ENCODE assay signal across 14 cellular contexts in genomic region chr14:68312300-68312699, GRCh38.
"Had no signal": no experiment of that assay in that cellular context is flagged by ENCODE, and none has a peak within 500 bp of the region (broad histone marks: within the 10 kb centered on the region; RNA-seq: fewer than 3 reads in every experiment).

No MANE protein-coding gene starts in this region.

- H3K4me3 Mint-ChIP-seq: activated CD4-positive, alpha-beta memory T cell treated with anti-CD3 and anti-CD28 coated beads, Interleukin-2, amount 10 ng/mL, durations not matched to agents 7 days and 5 days; naive thymus-derived CD4-positive, alpha-beta T cell had no signal

- H3K36me3 ChIP-seq: adrenal gland, brain microvascular endothelial cell, lower lobe of right lung, sigmoid colon, SJSA1, thyroid gland had no signal

- DNase-seq: activated CD4-positive, alpha-beta memory T cell treated with anti-CD3 and anti-CD28 coated beads, Interleukin-2, amount 10 ng/mL, durations not matched to agents 7 days and 5 days; activated naive CD4-positive, alpha-beta T cell; adrenal gland; brain microvascular endothelial cell; effector memory CD4-positive, alpha-beta T cell; erythroblast; hypothalamus; lower lobe of right lung; naive thymus-derived CD4-positive, alpha-beta T cell; sigmoid colon; SW 1271; T-helper 9 cell; thyroid gland had no signal

- H3K27ac ChIP-seq: adrenal gland, brain microvascular endothelial cell, lower lobe of right lung, sigmoid colon, SJSA1, thyroid gland had no signal

- H3K27me3 Mint-ChIP-seq: activated CD4-positive, alpha-beta memory T cell treated with anti-CD3 and anti-CD28 coated beads, Interleukin-2, amount 10 ng/mL, durations not matched to agents 7 days and 5 days; naive thymus-derived CD4-positive, alpha-beta T cell had no signal

- H3K9me3 ChIP-seq: adrenal gland, lower lobe of right lung, sigmoid colon, SJSA1, thyroid gland had no signal

- ATAC-seq: lower lobe of right lung; naive thymus-derived CD4-positive, alpha-beta T cell had no signal

- H3K9me3 Mint-ChIP-seq: activated CD4-positive, alpha-beta memory T cell treated with anti-CD3 and anti-CD28 coated beads, Interleukin-2, amount 10 ng/mL, durations not matched to agents 7 days and 5 days had no signal

- H3K27ac Mint-ChIP-seq: activated CD4-positive, alpha-beta memory T cell treated with anti-CD3 and anti-CD28 coated beads, Interleukin-2, amount 10 ng/mL, durations not matched to agents 7 days and 5 days had no signal

- H3K27me3 ChIP-seq: adrenal gland, brain microvascular endothelial cell, sigmoid colon, SJSA1, thyroid gland had no signal

- H3K4me3 ChIP-seq: adrenal gland, lower lobe of right lung, sigmoid colon, SJSA1, thyroid gland had no signal
